In the genomic region with DNA sequence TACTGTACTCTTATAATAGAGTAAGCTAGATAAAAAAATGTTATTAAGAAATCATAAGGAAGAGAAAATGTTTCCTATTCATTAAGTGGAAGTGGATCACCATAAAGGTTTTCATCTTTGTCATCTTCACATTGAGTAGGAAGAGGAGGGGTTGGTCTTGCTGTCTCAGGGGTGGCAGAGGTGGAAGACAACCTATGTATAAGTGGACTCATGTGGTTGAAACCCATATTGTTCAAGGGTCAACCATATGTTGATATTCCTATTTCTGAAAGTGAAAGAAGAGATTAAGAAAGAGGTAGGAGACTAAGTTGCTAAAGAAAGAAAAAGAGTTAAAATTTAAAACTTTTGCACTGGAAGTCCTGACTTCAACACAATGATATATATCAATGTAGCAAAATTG, we compare ENCODE assay signal across 39 cellular contexts. TPM values are rescaled to one million over a fixed set of nuclear protein-coding genes. Genes with fewer than 3 reads are reported as not detected.
"Had no signal": no experiment of that assay in that cellular context is flagged by ENCODE, and none has a peak within 500 bp of the region (broad histone marks: within the 10 kb centered on the region; RNA-seq: fewer than 3 reads in every experiment).

No MANE protein-coding gene starts in this region.

- H3K27me3 ChIP-seq: MG63 had no signal

- H3K9me3 ChIP-seq: MG63 had no signal

- H3K4me3 ChIP-seq: MG63 had no signal

- DNase-seq: Karpas-422, Kasumi-1, MG63, MV-4-11, NCI-H1048, NCI-H1092, NCI-H1092 treated with DMSO at 0.1 percent for 48 hours, NCI-H1105, NCI-H1105 treated with DMSO at 0.1 percent for 48 hours, NCI-H1417, NCI-H1417 treated with DMSO at 0.1 percent for 48 hours, NCI-H1436, NCI-H1436 treated with DMSO at 0.1 percent for 48 hours, NCI-H146, NCI-H1694, NCI-H1694 treated with DMSO at 0.1 percent for 48 hours, NCI-H187, NCI-H187 treated with DMSO at 0.1 percent for 48 hours, NCI-H1930, NCI-H2029, NCI-H2029 treated with DMSO at 0.1 percent for 48 hours, NCI-H2081, NCI-H2081 treated with DMSO at 0.1 percent for 48 hours, NCI-H2107, NCI-H2171, NCI-H2171 treated with DMSO at 0.1 percent for 48 hours, NCI-H2227 treated with DMSO at 0.1 percent for 48 hours, NCI-H226, NCI-H345, NCI-H446, NCI-H446 treated with DMSO at 0.1 percent for 48 hours, NCI-H510A, NCI-H510A treated with DMSO at 0.1 percent for 48 hours, NCI-H524, NCI-H524 treated with DMSO at 0.1 percent for 48 hours had no signal

- H3K36me3 ChIP-seq: MG63 had no signal

RNA-seq across cellular contexts. Expression of a gene that starts 4.9 kb away (rescaled TPM):
- total RNA-seq: LHCN-M2, M059J, MCF 10A, NCI-H460 had no signal
